ENCODE assay signal across 15 cellular contexts in genomic region chr22:46852771-46853170, GRCh38.
"Had no signal": no experiment of that assay in that cellular context is flagged by ENCODE, and none has a peak within 500 bp of the region (broad histone marks: within the 10 kb centered on the region; RNA-seq: fewer than 3 reads in every experiment).

No MANE protein-coding gene starts in this region.

- H3K27me3 Mint-ChIP-seq: natural killer cell treated with Interleukin-12 subunit alpha and Interleukin-12 subunit beta and Interleukin-15 and Interleukin-18, amount 100 ng/mL, for 72 hours had no signal

- DNase-seq: dermis blood vessel endothelial cell; erythroblast; foreskin melanocyte; kidney; left cardiac atrium; left ventricle myocardium inferior; lower lobe of right lung; mesenchymal stem cell; midbrain; stimulated activated CD4-positive, alpha-beta T cell treated with anti-CD3 and anti-CD28 coated beads, Interleukin-2, amount 100 ng/mL, for 24 hours; stimulated activated CD4-positive, alpha-beta T cell treated with anti-CD3 and anti-CD28 coated beads, Interleukin-4, amount 100 ng/mL, for 4 hours; stimulated activated naive CD4-positive, alpha-beta T cell; trophoblast cell had no signal

- H3K4me3 Mint-ChIP-seq: natural killer cell treated with Interleukin-12 subunit alpha and Interleukin-12 subunit beta and Interleukin-15 and Interleukin-18, amount 100 ng/mL, for 72 hours had no signal

- H3K9me3 Mint-ChIP-seq: natural killer cell treated with Interleukin-12 subunit alpha and Interleukin-12 subunit beta and Interleukin-15 and Interleukin-18, amount 100 ng/mL, for 72 hours had no signal

- ATAC-seq: left cardiac atrium; lower lobe of right lung; natural killer cell treated with Interleukin-12 subunit alpha and Interleukin-12 subunit beta and Interleukin-15 and Interleukin-18, amount 100 ng/mL, for 72 hours; sciatic nerve had no signal

- H3K27ac Mint-ChIP-seq: natural killer cell treated with Interleukin-12 subunit alpha and Interleukin-12 subunit beta and Interleukin-15 and Interleukin-18, amount 100 ng/mL, for 72 hours had no signal
